10 cellular contexts compared by ENCODE assay signal in genomic region chr16:87578531-87578930, GRCh38. TPM values are rescaled to one million over a fixed set of nuclear protein-coding genes. Genes with fewer than 3 reads are reported as not detected.
"Had no signal": no experiment of that assay in that cellular context is flagged by ENCODE, and none has a peak within 500 bp of the region (broad histone marks: within the 10 kb centered on the region; RNA-seq: fewer than 3 reads in every experiment).

No MANE protein-coding gene starts in this region.

- ATAC-seq: HCT116, HepG2, K562 had no signal

- H3K4me1 ChIP-seq: HAP-1 had no signal

- H3K9me3 Mint-ChIP-seq: HFFc6 had no signal

- H2AFZ ChIP-seq: GM23248 had no signal

- DNase-seq: GM23248, GOT3, HFFc6, KG1 had no signal

- H3K36me3 ChIP-seq: HAP-1 had no signal

- H3K9me3 ChIP-seq: HAP-1 had no signal

- H3K27ac Mint-ChIP-seq: HFFc6 had no signal

- H3K27ac ChIP-seq: GM23248, HL-60 had no signal

- H3K9ac ChIP-seq: GM23248 had no signal

- H3K4me3 ChIP-seq: GM23248, HAP-1, K562 had no signal

- H3K4me3 Mint-ChIP-seq: HFFc6 had no signal

RNA-seq across cellular contexts. Expression of gene JPH3, which starts 23.8 kb away (rescaled TPM):
- total RNA-seq: GM23248, HepG2, HFFc6, HT1080, K562 had no signal
- polyA plus RNA-seq: GM23248, HepG2 had no signal
